In the genomic region with DNA sequence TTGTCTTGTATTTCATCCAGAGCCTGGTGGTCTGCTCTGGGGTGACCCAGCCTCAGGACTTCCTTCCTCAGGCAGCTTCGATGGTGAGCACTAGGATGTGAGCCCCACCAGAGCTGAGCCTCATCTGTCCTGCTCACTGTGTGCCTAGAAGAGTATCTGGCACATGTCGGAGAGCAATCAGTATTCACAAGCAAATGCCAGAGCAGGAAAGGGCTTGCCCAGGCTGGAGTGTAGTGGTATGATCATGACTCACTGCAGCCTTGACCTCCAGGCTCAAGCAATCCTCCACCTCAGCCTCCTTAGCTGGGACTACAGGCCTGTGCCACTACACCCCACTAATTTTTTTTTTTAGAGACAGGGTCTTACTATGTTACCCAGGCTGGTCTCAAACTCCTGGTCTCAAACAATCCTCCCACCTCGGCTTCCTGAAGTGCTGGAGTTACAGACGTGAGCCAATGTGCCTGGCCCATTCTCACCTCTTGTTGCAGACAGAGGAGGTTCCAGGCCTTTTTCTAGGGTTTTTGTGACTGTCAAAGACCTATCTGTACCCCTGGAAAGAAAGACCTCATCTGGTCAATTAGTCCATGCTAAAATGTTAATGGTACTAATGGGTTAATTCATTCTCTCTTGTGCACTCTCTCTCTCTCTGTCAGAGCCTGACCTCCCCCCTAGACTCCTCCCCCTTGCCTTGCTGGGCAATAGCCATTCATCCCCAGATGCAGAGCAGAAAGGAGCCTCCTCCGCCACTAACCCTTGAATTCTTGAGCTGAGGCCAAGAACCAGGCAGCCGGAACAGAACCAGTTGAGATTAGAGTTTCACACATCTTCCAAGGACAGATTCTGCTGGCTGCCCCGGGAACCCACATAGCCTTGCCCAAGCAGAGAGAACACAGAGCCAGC, we compare ENCODE assay signal across 9 cellular contexts.
DNase-seq lines count a peak whose midpoint lies in the region; ATAC-seq, FAIRE-seq and TF ChIP-seq lines count a peak whose summit lies in the region.
"Had no signal": no experiment of that assay in that cellular context is flagged by ENCODE, and none has a peak within 500 bp of the region (broad histone marks: within the 10 kb centered on the region; RNA-seq: fewer than 3 reads in every experiment).

No MANE protein-coding gene starts in this region.

- peak; percentile 47 for ATAC-seq in mucosa of descending colon
- ATAC-seq in GM19324 (IDR thresholded peaks at IDR 0.05; ENCODE audit: low FRiP score, unreplicated experiment): no peak

- H3K9me3 ChIP-seq in AG04450 (ENCODE audit: control insufficient read depth, insufficient read depth, low read length) (no peaks in the 10 kb centered on the region), esophagus muscularis mucosa (no peaks in the 10 kb centered on the region), mucosa of descending colon (no peaks in the 10 kb centered on the region)

- intact Hi-C loops in esophagus muscularis mucosa (cut with DNase I): no loop called here
- intact Hi-C loops in mucosa of descending colon (cut with DNase I, micrococcal nuclease): no loop called here

- no peak for TF ChIP-seq EP300 in esophagus muscularis mucosa (IDR thresholded peaks at IDR 0.05)

- POLR2A ChIA-PET in AG04450 (lab: Yijun Ruan, JAX): interaction anchor here (0.5 to 0.9 kb wide), 3 partner anchors 19 to 409 kb away, joined by 3 to 5 read pairs (median 3); no protein-coding TSS in a partner anchor

- H3K4me3 ChIP-seq in AG04450 (ENCODE audit: low read depth, low read length): peak overlapping the region; percentile 13; the same call in 1 of the 2 replicates
- H3K4me3 ChIP-seq in esophagus muscularis mucosa: no peak overlapping the region
- H3K4me3 ChIP-seq in mucosa of descending colon: no peak overlapping the region

- 30% methylated on average over 6 of the region's 7 CpGs for WGBS in esophagus muscularis mucosa

- peak overlapping the region; percentile 81 for H3K27ac ChIP-seq in AG04450 (ENCODE audit: low read depth, low read length)
- H3K27ac ChIP-seq in esophagus muscularis mucosa (replicated peaks in 1 of 4): peak overlapping the region; percentile 50 to 69 (median 57)

- no peaks in the 10 kb centered on the region for H3K27me3 ChIP-seq in AG04450 (ENCODE audit: control insufficient read depth, insufficient read depth, low read length)
- H3K27me3 ChIP-seq in esophagus muscularis mucosa: no peaks in the 10 kb centered on the region

- H3K36me3 ChIP-seq in esophagus muscularis mucosa (no peaks in the 10 kb centered on the region), mucosa of descending colon (ENCODE audit: low read depth) (no peaks in the 10 kb centered on the region)

- FAIRE-seq in GM12891 (lab: Jason Lieb, UNC): no peak

- H3K4me1 ChIP-seq in esophagus muscularis mucosa (peaks cover 28 to 39% (median 31%) of the 10 kb centered on the region in 4 donors), mucosa of descending colon (ENCODE audit: low read depth) (peaks cover 2% of the 10 kb centered on the region)

- TF ChIP-seq POLR2A in esophagus muscularis mucosa (IDR thresholded peaks at IDR 0.05; ENCODE audit: low read depth) (no peak), GM12891 (IDR thresholded peaks at IDR 0.05; ENCODE audit: low read depth, low read length) (no peak)

- TF ChIP-seq CTCF in AG04450 (IDR thresholded peaks at IDR 0.05; ENCODE audit: low read depth, low read length): no peak
- TF ChIP-seq CTCF in esophagus muscularis mucosa (IDR thresholded peaks at IDR 0.05): no peak
- no peak for TF ChIP-seq CTCF in mucosa of descending colon (IDR thresholded peaks at IDR 0.05)

- CTCF ChIA-PET in AG04450 (lab: Charles Lee): no interaction called here

- DNase-seq in AG04450 (ENCODE audit: low read depth, low spot score) (peak; percentile 75), NCI-H460 (ENCODE audit: extremely low read depth, low read depth) (peak; percentile 41), esophagus muscularis mucosa (ENCODE audit: extremely low spot score) (peak; percentile 92), mucosa of descending colon (no peak), GM12891 (ENCODE audit: insufficient read length, low spot score) (no peak), NCI-H187 treated with DMSO at 0.1 percent for 48 hours (lab: John Stamatoyannopoulos, UW) (no peak)
- no peak for DNase-seq in activated CD4-positive, CD25-positive, alpha-beta regulatory T cell (lab: John Stamatoyannopoulos, UW)
- DNase-seq: DND-41 had no signal

TF ChIP-seq in GM12891, 5 proteins besides CTCF, POLR2A, EP300 and RAD21:
- no peak for TF ChIP-seq POLR2AphosphoS5 (IDR thresholded peaks at IDR 0.05; ENCODE audit: low read depth, low read length)
- TF ChIP-seq PAX5 (IDR thresholded peaks at IDR 0.05; ENCODE audit: insufficient read depth, low read length, severe bottlenecking): no peak
- no peak for TF ChIP-seq TAF1 (IDR thresholded peaks at IDR 0.05; ENCODE audit: low read depth, low read length)
- TF ChIP-seq SPI1 (IDR thresholded peaks at IDR 0.05; ENCODE audit: low read depth, low read length): no peak
- TF ChIP-seq POU2F2 (IDR thresholded peaks at IDR 0.05; ENCODE audit: low read depth, low read length): no peak

Comparison
In these comparisons a context has a peak if more than half of its experiments do, and no peak if none do; other contexts are left out.
1. DNase-seq: peak in AG04450 (single experiment), NCI-H460 (single experiment) and esophagus muscularis mucosa (single experiment); none in mucosa of descending colon (0 of 3), GM12891 (single experiment), NCI-H187 treated with DMSO at 0.1 percent for 48 hours (single experiment) and activated CD4-positive, CD25-positive, alpha-beta regulatory T cell (0 of 4).